Comparison of ENCODE assay signal across 10 cellular contexts in the genomic region with DNA sequence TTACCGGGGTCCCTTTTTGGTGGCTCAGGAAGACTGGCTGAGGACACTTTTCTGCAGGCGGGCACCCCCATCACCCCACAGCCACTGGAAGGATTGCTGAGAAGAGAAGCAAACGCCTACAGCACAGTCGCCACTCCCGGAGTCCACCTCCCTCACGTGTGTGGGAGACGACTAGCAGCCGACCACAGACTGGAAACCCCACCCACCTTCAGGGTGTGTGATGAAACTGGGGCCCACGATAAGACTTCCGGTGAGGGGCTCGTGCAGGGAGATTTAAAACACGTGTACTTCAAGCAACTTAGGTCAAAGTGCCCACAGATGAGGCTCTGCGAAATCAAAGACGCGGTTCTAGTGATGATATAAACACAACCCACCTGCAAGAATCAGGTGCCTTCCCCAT. TPM values are rescaled to one million over a fixed set of nuclear protein-coding genes. Genes with fewer than 3 reads are reported as not detected.
DNase-seq lines count a peak whose midpoint lies in the region; ATAC-seq and TF ChIP-seq lines count a peak whose summit lies in the region.
"Had no signal": no experiment of that assay in that cellular context is flagged by ENCODE, and none has a peak within 500 bp of the region (broad histone marks: within the 10 kb centered on the region; RNA-seq: fewer than 3 reads in every experiment).

No MANE protein-coding gene starts in this region.

- 81 to 88% (median 81%) methylated on average over 15 of the region's 15 CpGs for WGBS in psoas muscle, 3 donors
- WGBS in adrenal gland, 4 donors: 60 to 72% (median 63%) methylated on average over 15 of the region's 15 CpGs
- 89 to 91% methylated on average over 6 to 15 of the region's 15 CpGs for WGBS in endodermal cell (ENCODE audit: insufficient coverage in 1 of 2, insufficient read length in 1 of 2), 2 experiments

- intact Hi-C loops in psoas muscle (cut with DNase I): no loop called here
- intact Hi-C loops in adrenal gland (cut with DNase I): no loop called here

- ATAC-seq in T-helper 17 cell: peak; percentile 77
- no peak for ATAC-seq in psoas muscle
- ATAC-seq in HG02763 (IDR thresholded peaks at IDR 0.05; ENCODE audit: unreplicated experiment): no peak
- ATAC-seq in HG02981 (IDR thresholded peaks at IDR 0.05; ENCODE audit: unreplicated experiment): no peak
- ATAC-seq: GM23338 had no signal

- H3K36me3 ChIP-seq in psoas muscle (ENCODE audit: insufficient read depth in 1 of 2, low read depth in 1 of 2) (peaks cover 0 to 7% of the 10 kb centered on the region in 2 donors), adrenal gland (replicated peaks in 1 of 2) (no peaks in the 10 kb centered on the region), endodermal cell (ENCODE audit: control insufficient read depth, insufficient read depth, low read length) (no peaks in the 10 kb centered on the region)

- H3K27ac ChIP-seq in psoas muscle (peak overlapping the region; percentile 83), adrenal gland (peak overlapping the region in 1 of 5 donors; percentile 67), endodermal cell (ENCODE audit: low read depth, low read length) (no peak overlapping the region)
- H3K27ac ChIP-seq: C4-2B had no signal

- H3K4me1 Mint-ChIP-seq in T-helper 17 cell (peaks cover 75% of the 10 kb centered on the region), endodermal cell (peaks cover 24% of the 10 kb centered on the region)

- H3K36me3 Mint-ChIP-seq in T-helper 17 cell (ENCODE audit: low read depth) (peaks cover 8% of the 10 kb centered on the region), endodermal cell (ENCODE audit: low read depth) (peaks cover 10% of the 10 kb centered on the region)

- TF ChIP-seq POLR2A in adrenal gland (IDR thresholded peaks at IDR 0.05): no peak

- H3K27ac Mint-ChIP-seq in T-helper 17 cell (peak overlapping the region; percentile 97), endodermal cell (no peak overlapping the region)
- H3K27ac Mint-ChIP-seq: GM23338 had no signal

- peak; percentile 76 for DNase-seq in CD1c-positive myeloid dendritic cell (ENCODE audit: extremely low spot score)
- DNase-seq in T-helper 17 cell: peak; percentile 53 to 79 (median 68)
- peak; percentile 83 for DNase-seq in activated gamma-delta T cell treated with Interleukin-2 at 50 U/mL for 16 hours
- DNase-seq in psoas muscle: peak in 1 of 2 donors; percentile 48
- DNase-seq in adrenal gland: no peak
- DNase-seq in endodermal cell: no peak

- H3K27me3 Mint-ChIP-seq in T-helper 17 cell (no peaks in the 10 kb centered on the region), endodermal cell (ENCODE audit: insufficient read depth) (no peaks in the 10 kb centered on the region)

- H3K9me3 ChIP-seq in T-helper 17 cell (ENCODE audit: control insufficient read depth, low read length, poor library complexity, severe bottlenecking) (no peaks in the 10 kb centered on the region), psoas muscle (no peaks in the 10 kb centered on the region), adrenal gland (replicated peaks in 1 of 3) (no peaks in the 10 kb centered on the region), endodermal cell (ENCODE audit: control insufficient read depth, low read length) (no peaks in the 10 kb centered on the region)

- no peak overlapping the region for H3K4me3 ChIP-seq in psoas muscle
- H3K4me3 ChIP-seq in adrenal gland: no peak overlapping the region
- no peak overlapping the region for H3K4me3 ChIP-seq in endodermal cell (ENCODE audit: low read length)
- H3K4me3 ChIP-seq: GM23338 had no signal

- H3K4me3 Mint-ChIP-seq in T-helper 17 cell (peak overlapping the region; percentile 83), endodermal cell (no peak overlapping the region)
- H3K4me3 Mint-ChIP-seq: GM23338 had no signal

- H3K9ac ChIP-seq in endodermal cell (ENCODE audit: extremely low read depth, low read length, poor library complexity, severe bottlenecking): no peak overlapping the region

- no peaks in the 10 kb centered on the region for H3K9me3 Mint-ChIP-seq in endodermal cell
- H3K9me3 Mint-ChIP-seq: GM23338 had no signal

- H3K4me1 ChIP-seq in psoas muscle: peaks cover 76% of the 10 kb centered on the region
- peaks cover 16 to 56% of the 10 kb centered on the region in 2 donors for H3K4me1 ChIP-seq in adrenal gland (replicated peaks in 1 of 2)
- no peaks in the 10 kb centered on the region for H3K4me1 ChIP-seq in endodermal cell (ENCODE audit: control insufficient read depth, insufficient read depth, low read length)

- TF ChIP-seq CTCF in psoas muscle (IDR thresholded peaks at IDR 0.05) (no peak), adrenal gland (IDR thresholded peaks at IDR 0.05) (no peak), endodermal cell (conservative IDR thresholded peaks at IDR 0.05) (no peak)

- H3K27me3 ChIP-seq in psoas muscle (ENCODE audit: insufficient read depth in 3 of 3, low read length in 2 of 3) (no peaks in the 10 kb centered on the region), adrenal gland (no peaks in the 10 kb centered on the region), endodermal cell (ENCODE audit: control insufficient read depth, insufficient read depth, low read length, poor library complexity, severe bottlenecking) (no peaks in the 10 kb centered on the region)

RNA-seq across cellular contexts. Expression of gene MBP, which starts 26.3 kb away (rescaled TPM):
- total RNA-seq in T-helper 17 cell: 100 to 1,000 TPM in 1 of 2 donors, 10 to 100 TPM in 1; 97.7 to 127 TPM
- 10 to 100 TPM; 51.6 to 88.2 (median 78.6) TPM for total RNA-seq in psoas muscle
- polyA plus RNA-seq in psoas muscle: 10 to 100 TPM; 16.4 to 43.9 (median 40.8) TPM
- total RNA-seq in adrenal gland: 10 to 100 TPM; 11.2 to 23.7 (median 16.0) TPM
- 1 to 10 TPM; 3.5 to 7.6 (median 6.2) TPM for polyA plus RNA-seq in adrenal gland
- total RNA-seq in endodermal cell: 10 to 100 TPM; 16.3 to 19.0 TPM
- 2.6 TPM for polyA plus RNA-seq in endodermal cell (2013, experiment 1 of 2)
- 2.1 TPM for polyA plus RNA-seq in endodermal cell (2013, experiment 2 of 2)

Comparison
In these comparisons a context has a peak if more than half of its experiments do, and no peak if none do; other contexts are left out.
1. DNase-seq: peak in CD1c-positive myeloid dendritic cell (single experiment), T-helper 17 cell (3 of 3) and activated gamma-delta T cell treated with Interleukin-2 at 50 U/mL for 16 hours (single experiment); none in adrenal gland (0 of 7) and endodermal cell (single experiment).